In the genomic region with DNA sequence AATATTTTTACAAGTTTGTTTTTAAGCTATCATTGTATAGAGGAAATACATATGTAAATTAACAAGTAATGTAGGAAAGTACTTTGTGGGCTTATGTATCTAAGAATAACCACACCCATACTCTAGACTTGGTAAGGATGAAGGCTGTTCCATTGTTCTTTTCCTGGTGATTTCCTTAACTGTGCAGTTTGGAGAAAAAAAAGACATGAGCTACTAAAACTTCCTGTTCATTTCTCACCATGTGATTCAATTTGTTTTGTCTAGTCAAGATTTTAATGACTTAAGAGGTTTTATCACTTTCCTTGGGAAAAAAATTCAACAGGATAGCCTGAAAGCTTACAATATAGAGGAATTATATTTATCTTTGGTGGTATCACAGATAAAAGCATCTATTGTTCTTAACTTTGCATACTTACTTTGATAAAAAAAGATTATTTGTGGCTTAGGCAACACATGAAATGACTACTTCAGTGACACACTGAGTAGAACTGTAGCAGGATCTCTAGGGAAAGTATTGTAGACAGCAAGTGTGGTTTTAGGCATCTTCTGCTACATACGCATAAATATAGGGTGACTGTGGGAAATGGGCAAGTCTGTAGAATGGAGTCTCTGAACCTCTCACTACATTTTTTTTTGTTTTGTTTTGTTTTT, we compare ENCODE assay signal across 27 cellular contexts.
DNase-seq lines count a peak whose midpoint lies in the region; ATAC-seq, FAIRE-seq and TF ChIP-seq lines count a peak whose summit lies in the region.
"Had no signal": no experiment of that assay in that cellular context is flagged by ENCODE, and none has a peak within 500 bp of the region (broad histone marks: within the 10 kb centered on the region; RNA-seq: fewer than 3 reads in every experiment).

No MANE protein-coding gene starts in this region.

- H3K9me3 Mint-ChIP-seq in MCF 10A (ENCODE audit: unreplicated experiment) (no peaks in the 10 kb centered on the region), astrocyte (ENCODE audit: unreplicated experiment) (peaks cover 7% of the 10 kb centered on the region)
- H3K9me3 Mint-ChIP-seq: activated CD8-positive, alpha-beta T cell treated with anti-CD3 and anti-CD28 coated beads for 36 hours; activated naive CD8-positive, alpha-beta T cell treated with anti-CD3 and anti-CD28 coated beads, Interleukin-2, amount 10 ng/mL, durations not matched to agents 7 days and 5 days; effector memory CD8-positive, alpha-beta T cell; memory B cell; stimulated activated effector memory CD8-positive, alpha-beta T cell treated with anti-CD3 and anti-CD28 coated beads, Interleukin-12 subunit alpha, Interleukin-12 subunit beta, amount 100 ng/mL, for 72 hours had no signal

- H3K4me3 Mint-ChIP-seq in MCF 10A (ENCODE audit: unreplicated experiment) (no peak overlapping the region), astrocyte (ENCODE audit: unreplicated experiment) (no peak overlapping the region)
- H3K4me3 Mint-ChIP-seq: activated CD8-positive, alpha-beta T cell treated with anti-CD3 and anti-CD28 coated beads for 36 hours; activated naive CD8-positive, alpha-beta T cell treated with anti-CD3 and anti-CD28 coated beads, Interleukin-2, amount 10 ng/mL, durations not matched to agents 7 days and 5 days; brain; effector memory CD8-positive, alpha-beta T cell; memory B cell; stimulated activated effector memory CD8-positive, alpha-beta T cell treated with anti-CD3 and anti-CD28 coated beads, Interleukin-12 subunit alpha, Interleukin-12 subunit beta, amount 100 ng/mL, for 72 hours had no signal

- H3F3A ChIP-seq in smooth muscle cell (ENCODE audit: low read depth) = peaks cover 9% of the 10 kb centered on the region

- peak; percentile 96 for FAIRE-seq in astrocyte (lab: Jason Lieb, UNC)
- FAIRE-seq: GM19239 had no signal

- ATAC-seq in HG03378 (IDR thresholded peaks at IDR 0.05; ENCODE audit: unreplicated experiment) = no peak
- ATAC-seq: activated CD8-positive, alpha-beta T cell treated with anti-CD3 and anti-CD28 coated beads for 36 hours; effector memory CD8-positive, alpha-beta T cell; left cardiac atrium; Right ventricle myocardium inferior; stimulated activated effector memory CD8-positive, alpha-beta T cell treated with anti-CD3 and anti-CD28 coated beads, Interleukin-12 subunit alpha, Interleukin-12 subunit beta, amount 100 ng/mL, for 72 hours had no signal

- H3K4me3 ChIP-seq in mammary epithelial cell (replicated peaks in 1 of 3; ENCODE audit: insufficient read depth in 1 of 3, low read depth in 2 of 3, low read length in 3 of 3) (no peak overlapping the region), astrocyte (ENCODE audit: insufficient read depth, low read depth, low read length) (no peak overlapping the region), fibroblast of villous mesenchyme (ENCODE audit: low read depth, low read length) (no peak overlapping the region), smooth muscle cell (no peak overlapping the region), testis (no peak overlapping the region)
- H3K4me3 ChIP-seq: MG63, skin epidermis had no signal

- no peaks in the 10 kb centered on the region for H3K79me2 ChIP-seq in mammary epithelial cell (ENCODE audit: insufficient read depth, low read length)
- H3K79me2 ChIP-seq in astrocyte (ENCODE audit: insufficient read depth, low read length) = no peaks in the 10 kb centered on the region
- H3K79me2 ChIP-seq in smooth muscle cell (ENCODE audit: low read depth) = no peaks in the 10 kb centered on the region

- dilution Hi-C loops in mammary epithelial cell (cut with HindIII; ENCODE audit: low sequenced_read_pairs) = no loop called here

- H3K9me3 ChIP-seq in mammary epithelial cell (replicated peaks; ENCODE audit: insufficient read depth, low read length) (no peaks in the 10 kb centered on the region), astrocyte (ENCODE audit: insufficient read depth, low read depth, low read length) (no peaks in the 10 kb centered on the region), smooth muscle cell (replicated peaks; ENCODE audit: low read depth) (no peaks in the 10 kb centered on the region), testis (no peaks in the 10 kb centered on the region)
- H3K9me3 ChIP-seq: BE2C, MG63, neutrophil had no signal

- no peaks in the 10 kb centered on the region for H3K27me3 ChIP-seq in mammary epithelial cell (ENCODE audit: insufficient read depth, low read length)
- no peaks in the 10 kb centered on the region for H3K27me3 ChIP-seq in astrocyte (ENCODE audit: insufficient read depth, low read length)
- H3K27me3 ChIP-seq in smooth muscle cell (ENCODE audit: low read depth) = no peaks in the 10 kb centered on the region
- H3K27me3 ChIP-seq in testis = no peaks in the 10 kb centered on the region
- H3K27me3 ChIP-seq: BE2C, MG63, neutrophil had no signal

- in situ Hi-C loops in mammary epithelial cell (cut with MboI; ENCODE audit: low sequenced_read_pairs in 2 of 2) = no loop called here

- TF ChIP-seq POLR2A in testis (IDR thresholded peaks at IDR 0.05) = no peak

- H3K4me1 ChIP-seq in mammary epithelial cell (ENCODE audit: insufficient read depth, low read length) (peaks cover 1% of the 10 kb centered on the region), astrocyte (ENCODE audit: insufficient read depth, low read length) (peaks cover 26% of the 10 kb centered on the region), smooth muscle cell (ENCODE audit: low read depth) (peaks cover 5% of the 10 kb centered on the region), testis (no peaks in the 10 kb centered on the region)
- H3K4me1 ChIP-seq: BE2C had no signal

- H3K27ac ChIP-seq in mammary epithelial cell (ENCODE audit: insufficient read depth, low read depth, low read length) (no peak overlapping the region), astrocyte (ENCODE audit: low read depth, low read length) (peak overlapping the region; percentile 93), smooth muscle cell (ENCODE audit: low read depth) (peak overlapping the region; percentile 43), testis (no peak overlapping the region)
- H3K27ac ChIP-seq: neutrophil had no signal

- BruUV-seq in mammary epithelial cell (replicated peaks; lab: Mats Ljungman, UMichigan) (no TSS peak), MCF 10A (replicated peaks; lab: Mats Ljungman, UMichigan) (no TSS peak)

- H3K4me2 ChIP-seq in mammary epithelial cell (ENCODE audit: insufficient read depth, low read depth, low read length) (no peak overlapping the region), astrocyte (ENCODE audit: low read length) (peak overlapping the region; percentile 0), smooth muscle cell (peak overlapping the region; percentile 36)

- POLR2A ChIA-PET in MCF 10A (lab: Yijun Ruan, JAX) = interaction anchor here (0.6 kb wide), 1 partner anchor 231 kb away, joined by 3 read pairs; no protein-coding TSS in a partner anchor

- H3K36me3 ChIP-seq in mammary epithelial cell (ENCODE audit: insufficient read depth, low read length) (no peaks in the 10 kb centered on the region), astrocyte (ENCODE audit: insufficient read depth, low read length) (no peaks in the 10 kb centered on the region), smooth muscle cell (ENCODE audit: low read depth) (no peaks in the 10 kb centered on the region), testis (ENCODE audit: low read depth, missing control alignments) (no peaks in the 10 kb centered on the region)
- H3K36me3 ChIP-seq: BE2C, MG63, neutrophil had no signal

- H3K36me3 Mint-ChIP-seq in MCF 10A (ENCODE audit: insufficient read depth, unreplicated experiment) (no peaks in the 10 kb centered on the region), astrocyte (ENCODE audit: low read depth, unreplicated experiment) (no peaks in the 10 kb centered on the region)
- H3K36me3 Mint-ChIP-seq: activated naive CD8-positive, alpha-beta T cell treated with anti-CD3 and anti-CD28 coated beads, Interleukin-2, amount 10 ng/mL, durations not matched to agents 7 days and 5 days; brain; memory B cell; stimulated activated effector memory CD8-positive, alpha-beta T cell treated with anti-CD3 and anti-CD28 coated beads, Interleukin-12 subunit alpha, Interleukin-12 subunit beta, amount 100 ng/mL, for 72 hours had no signal

- peaks cover 2% of the 10 kb centered on the region for H3K4me1 Mint-ChIP-seq in MCF 10A (ENCODE audit: insufficient read depth, unreplicated experiment)
- peaks cover 25% of the 10 kb centered on the region for H3K4me1 Mint-ChIP-seq in astrocyte (ENCODE audit: low read depth, unreplicated experiment)
- H3K4me1 Mint-ChIP-seq: activated naive CD8-positive, alpha-beta T cell treated with anti-CD3 and anti-CD28 coated beads, Interleukin-2, amount 10 ng/mL, durations not matched to agents 7 days and 5 days; memory B cell; stimulated activated effector memory CD8-positive, alpha-beta T cell treated with anti-CD3 and anti-CD28 coated beads, Interleukin-12 subunit alpha, Interleukin-12 subunit beta, amount 100 ng/mL, for 72 hours had no signal

- H4K20me1 ChIP-seq in mammary epithelial cell (ENCODE audit: insufficient read depth, low read length) = no peaks in the 10 kb centered on the region
- H4K20me1 ChIP-seq in astrocyte (ENCODE audit: insufficient read depth, low read length) = no peaks in the 10 kb centered on the region
- no peaks in the 10 kb centered on the region for H4K20me1 ChIP-seq in smooth muscle cell (ENCODE audit: low read depth)

- CTCF ChIA-PET in mammary epithelial cell (lab: Charles Lee; ENCODE audit: low non-redundant PET) (no interaction called here), MCF 10A (lab: Yijun Ruan, JAX) (interaction anchor here (0.6 kb wide), 1 partner anchor 58 kb away, joined by 4 read pairs; no protein-coding TSS in a partner anchor)

- no peak for TF ChIP-seq CTCF in mammary epithelial cell (conservative IDR thresholded peaks at IDR 0.05 in 1 of 2, IDR thresholded peaks at IDR 0.05 in 1 of 2; ENCODE audit: extremely low read depth in 1 of 2, insufficient read depth in 1 of 2, low read depth in 1 of 2, low read length in 2 of 2)
- no peak for TF ChIP-seq CTCF in MCF 10A (IDR thresholded peaks at IDR 0.05; ENCODE audit: unreplicated experiment)
- no peak for TF ChIP-seq CTCF in astrocyte (IDR thresholded peaks at IDR 0.05; ENCODE audit: insufficient read depth, low read depth, low read length)
- no peak for TF ChIP-seq CTCF in fibroblast of villous mesenchyme (IDR thresholded peaks at IDR 0.05; ENCODE audit: insufficient read depth, low read depth, low read length)
- TF ChIP-seq CTCF in smooth muscle cell (IDR thresholded peaks at IDR 0.05; ENCODE audit: borderline replicate concordance, insufficient read depth, poor library complexity, severe bottlenecking) = no peak
- no peak for TF ChIP-seq CTCF in testis (IDR thresholded peaks at IDR 0.05)

- H3K9ac ChIP-seq in mammary epithelial cell (ENCODE audit: insufficient read depth, low read length) (no peak overlapping the region), astrocyte (ENCODE audit: low read length) (peak overlapping the region; percentile 65), smooth muscle cell (ENCODE audit: low read depth) (no peak overlapping the region)

- H2AFZ ChIP-seq in mammary epithelial cell (ENCODE audit: low read depth, low read length) = no peak overlapping the region
- no peak overlapping the region for H2AFZ ChIP-seq in astrocyte (ENCODE audit: low read depth, low read length)
- H2AFZ ChIP-seq in smooth muscle cell (ENCODE audit: low read depth) = peak overlapping the region; percentile 2

- WGBS in mammary epithelial cell (ENCODE audit: low coverage, missing lambda C conversion rate) = 95% methylated on average over 1 of the region's 1 CpG
- 36% methylated on average over 1 of the region's 1 CpG for WGBS in smooth muscle cell (ENCODE audit: low lambda C conversion rate)
- 93 to 97% methylated on average over 1 of the region's 1 CpG for WGBS in testis, 2 donors

- intact Hi-C loops in mammary epithelial cell (cut with micrococcal nuclease) = no loop called here
- intact Hi-C loops in MCF 10A (cut with micrococcal nuclease) = no loop called here
- intact Hi-C loops in testis (cut with DNase I; ENCODE audit: low total_unique reads) = no loop called here

- DNase-seq in mammary epithelial cell (peak; percentile 42), MCF 10A (ENCODE audit: unreplicated experiment) (no peak), astrocyte (ENCODE audit: low read depth) (peak; percentile 96), fibroblast of villous mesenchyme (ENCODE audit: low read depth) (peak; percentile 38), smooth muscle cell (lab: John Stamatoyannopoulos, UW; ENCODE audit: unreplicated experiment) (no peak), NCI-H2029 (lab: John Stamatoyannopoulos, UW) (no peak), testis (no peak)
- DNase-seq: 8988T; activated CD8-positive, alpha-beta T cell treated with anti-CD3 and anti-CD28 coated beads for 36 hours; activated effector memory CD4-positive, alpha-beta T cell treated with anti-CD3 and anti-CD28 coated beads, Interleukin-2, amount 50 U/mL, for 16 hours; activated naive CD8-positive, alpha-beta T cell treated with anti-CD3 and anti-CD28 coated beads, Interleukin-2, amount 10 ng/mL, durations not matched to agents 7 days and 5 days; BE2C; effector memory CD8-positive, alpha-beta T cell; left cardiac atrium; MG63; NCI-H1417; NCI-H446 treated with DMSO at 0.1 percent for 48 hours; OCI-M1; stimulated activated CD4-positive, alpha-beta T cell treated with anti-CD3 and anti-CD28 coated beads, Interleukin-1b, Interleukin-23, amount 100 ng/mL, for 48 hours had no signal

- H3K27ac Mint-ChIP-seq in MCF 10A (ENCODE audit: low read depth, unreplicated experiment) (no peak overlapping the region), astrocyte (ENCODE audit: unreplicated experiment) (peak overlapping the region; percentile 75)
- H3K27ac Mint-ChIP-seq: activated CD8-positive, alpha-beta T cell treated with anti-CD3 and anti-CD28 coated beads for 36 hours; activated naive CD8-positive, alpha-beta T cell treated with anti-CD3 and anti-CD28 coated beads, Interleukin-2, amount 10 ng/mL, durations not matched to agents 7 days and 5 days; brain; effector memory CD8-positive, alpha-beta T cell; memory B cell; stimulated activated effector memory CD8-positive, alpha-beta T cell treated with anti-CD3 and anti-CD28 coated beads, Interleukin-12 subunit alpha, Interleukin-12 subunit beta, amount 100 ng/mL, for 72 hours had no signal

- no peaks in the 10 kb centered on the region for H3K27me3 Mint-ChIP-seq in MCF 10A (ENCODE audit: insufficient read depth, unreplicated experiment)
- H3K27me3 Mint-ChIP-seq in astrocyte (ENCODE audit: low read depth, unreplicated experiment) = no peaks in the 10 kb centered on the region
- H3K27me3 Mint-ChIP-seq: activated CD8-positive, alpha-beta T cell treated with anti-CD3 and anti-CD28 coated beads for 36 hours; activated naive CD8-positive, alpha-beta T cell treated with anti-CD3 and anti-CD28 coated beads, Interleukin-2, amount 10 ng/mL, durations not matched to agents 7 days and 5 days; brain; effector memory CD8-positive, alpha-beta T cell; memory B cell had no signal

Comparison
In these comparisons a context has a peak if more than half of its experiments do, and no peak if none do; other contexts are left out.
1. DNase-seq: peak in mammary epithelial cell (single experiment), astrocyte (single experiment) and fibroblast of villous mesenchyme (single experiment); none in MCF 10A (single experiment), smooth muscle cell (single experiment), NCI-H2029 (single experiment) and testis (single experiment).
2. H3K27ac ChIP-seq: peak in astrocyte (single experiment) and smooth muscle cell (single experiment); none in mammary epithelial cell (single experiment) and testis (0 of 2).